In the genomic region with DNA sequence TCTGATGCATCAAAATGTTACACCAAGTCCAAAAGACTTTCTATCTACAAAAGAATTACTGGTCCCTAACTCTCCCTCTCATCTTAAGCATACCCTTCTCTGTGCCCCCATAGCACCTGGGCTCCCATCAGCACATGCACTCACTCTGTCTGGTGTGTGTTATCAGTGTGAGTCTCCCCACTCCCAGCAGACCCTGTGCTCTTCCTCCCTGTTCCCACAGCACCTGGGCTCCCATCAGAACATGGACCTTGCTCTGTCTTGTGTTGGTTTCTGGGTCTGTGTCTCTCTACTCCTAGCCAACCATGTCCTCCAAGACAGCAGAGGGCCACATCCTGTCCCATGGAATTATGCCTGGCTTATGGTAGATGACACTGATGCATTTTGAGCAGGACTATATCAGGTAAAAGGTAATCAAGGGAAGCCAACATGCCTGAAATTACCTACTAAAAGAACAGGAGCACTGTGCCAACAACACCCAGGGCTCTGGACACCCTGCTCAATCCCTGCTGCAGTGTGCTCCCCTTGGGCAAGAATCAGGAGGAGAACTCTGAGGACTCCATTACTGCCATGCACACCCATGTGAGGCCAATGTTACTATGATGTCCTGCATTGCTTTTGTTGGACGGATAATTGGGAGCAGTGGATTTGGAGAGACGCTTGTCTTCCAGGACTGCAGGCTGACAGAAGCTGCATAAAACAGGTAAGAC, we compare ENCODE assay signal across 23 cellular contexts. TPM values are rescaled to one million over a fixed set of nuclear protein-coding genes. Genes with fewer than 3 reads are reported as not detected.
"Had no signal": no experiment of that assay in that cellular context is flagged by ENCODE, and none has a peak within 500 bp of the region (broad histone marks: within the 10 kb centered on the region; RNA-seq: fewer than 3 reads in every experiment).

No MANE protein-coding gene starts in this region.

- ATAC-seq: effector memory CD8-positive, alpha-beta T cell; naive thymus-derived CD4-positive, alpha-beta T cell; upper lobe of right lung had no signal

- H3K4me3 ChIP-seq: hepatocyte, sigmoid colon, skin epidermis, tibial artery, upper lobe of right lung, vagina had no signal

- H3K36me3 ChIP-seq: sigmoid colon, tibial artery, upper lobe of right lung, vagina had no signal

- H3K36me3 Mint-ChIP-seq: naive thymus-derived CD4-positive, alpha-beta T cell had no signal

- H3K9me3 ChIP-seq: sigmoid colon, tibial artery, upper lobe of right lung, vagina had no signal

- H3K27ac Mint-ChIP-seq: dendritic cell treated with granulocyte-macrophage colony-stimulating factor and Interleukin-4, amounts not matched to agents 40 ng/mL and 50 ng/mL, for 4 days; effector memory CD8-positive, alpha-beta T cell; naive thymus-derived CD4-positive, alpha-beta T cell had no signal

- DNase-seq: effector memory CD8-positive, alpha-beta T cell; foreskin melanocyte; kidney glomerular epithelial cell; mammary epithelial cell; naive thymus-derived CD4-positive, alpha-beta T cell; posterior cingulate gyrus; sigmoid colon; stimulated activated CD4-positive, alpha-beta T cell treated with anti-CD3 and anti-CD28 coated beads, Interleukin-2, amount 100 ng/mL, for 24 hours; stimulated activated CD4-positive, alpha-beta T cell treated with anti-CD3 and anti-CD28 coated beads, Interleukin-4, amount 100 ng/mL, for 4 hours; stimulated activated naive CD4-positive, alpha-beta T cell; tibial artery; upper lobe of right lung had no signal

- H3K27me3 ChIP-seq: hepatocyte, upper lobe of right lung, vagina had no signal

- H3K4me1 ChIP-seq: sigmoid colon, tibial artery, upper lobe of right lung, vagina had no signal

- H3K4me3 Mint-ChIP-seq: dendritic cell treated with granulocyte-macrophage colony-stimulating factor and Interleukin-4, amounts not matched to agents 40 ng/mL and 50 ng/mL, for 4 days; naive thymus-derived CD4-positive, alpha-beta T cell; neural crest cell had no signal

RNA-seq across cellular contexts. Expression of a gene that starts 34.3 kb away (rescaled TPM):
- total RNA-seq: epithelial cell of proximal tubule, hepatocyte, liver, mammary epithelial cell, mesenteric fat pad, neural crest cell, osteocyte, pulmonary artery endothelial cell, temporal lobe, upper lobe of right lung, vagina had no signal
- polyA plus RNA-seq: hepatocyte; liver; mammary epithelial cell; naive thymus-derived CD4-positive, alpha-beta T cell had no signal
